ENCODE assay signal across 36 cellular contexts in the genomic region with DNA sequence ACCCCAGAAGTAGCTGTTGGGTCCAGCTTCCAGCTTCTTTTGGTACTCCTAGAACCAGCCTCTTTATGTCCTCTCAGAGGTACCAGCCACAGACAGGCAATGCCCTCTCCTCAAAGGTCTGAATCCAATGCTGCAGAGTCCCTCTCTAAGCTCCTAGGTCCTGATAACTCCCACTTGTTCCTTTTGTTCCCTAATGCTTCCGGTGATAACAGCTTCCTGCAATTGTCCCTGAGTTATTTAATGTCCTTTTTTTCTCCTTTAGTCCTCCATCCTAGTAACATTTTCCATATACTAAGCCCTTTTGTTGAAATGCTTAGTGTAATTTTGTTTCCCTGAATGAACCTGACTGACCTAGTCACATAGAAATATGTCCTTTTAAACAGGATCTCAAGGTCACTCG.
"Had no signal": no experiment of that assay in that cellular context is flagged by ENCODE, and none has a peak within 500 bp of the region (broad histone marks: within the 10 kb centered on the region; RNA-seq: fewer than 3 reads in every experiment).

No MANE protein-coding gene starts in this region.

- H3K9me3 ChIP-seq: adrenal gland, body of pancreas, gastroesophageal sphincter, neutrophil, upper lobe of left lung, vagina had no signal

- DNase-seq: activated CD4-positive, alpha-beta T cell treated with anti-CD3 and anti-CD28 coated beads, Interleukin-2, amount 10 ng/mL, durations not matched to agents 7 days and 5 days; activated CD4-positive, CD25-positive, alpha-beta regulatory T cell treated with anti-CD3 and anti-CD28 coated beads, Interleukin-2, amount 50 U/mL, for 72 hours; activated CD8-positive, alpha-beta memory T cell treated with anti-CD3 and anti-CD28 coated beads, Interleukin-2, amount 10 ng/mL, durations not matched to agents 7 days and 5 days; activated CD8-positive, alpha-beta T cell treated with anti-CD3 and anti-CD28 coated beads for 36 hours; activated effector memory CD4-positive, alpha-beta T cell treated with anti-CD3 and anti-CD28 coated beads, Interleukin-2, amount 50 U/mL, for 16 hours; activated naive CD4-positive, alpha-beta T cell treated with anti-CD3 and anti-CD28 coated beads for 36 hours; activated naive CD8-positive, alpha-beta T cell treated with anti-CD3 and anti-CD28 coated beads for 36 hours; activated T-cell treated with anti-CD3 and anti-CD28 coated beads, Interleukin-2, amount 50 U/mL, for 48 hours; adrenal gland; aorta; body of pancreas; dermis blood vessel endothelial cell; effector CD8-positive, alpha-beta T cell; left cardiac atrium; left ventricle myocardium superior; mammary epithelial cell; naive B cell; nephron progenitor cell; stimulated activated CD4-positive, alpha-beta T cell treated with anti-CD3 and anti-CD28 coated beads, Interleukin-1b, Interleukin-23, amount 100 ng/mL, for 48 hours; stimulated activated CD4-positive, alpha-beta T cell treated with anti-CD3 and anti-CD28 coated beads, Interleukin-4, amount 100 ng/mL, for 4 hours; stimulated activated CD8-positive, alpha-beta memory T cell treated with anti-CD3 and anti-CD28 coated beads, Interleukin-4, amount 100 ng/mL, for 48 hours; stimulated activated naive CD8-positive, alpha-beta T cell treated with anti-CD3 and anti-CD28 coated beads, Interleukin-15, amount 100 ng/mL, for 72 hours; substantia nigra; T-helper 17 cell; T1000; upper lobe of left lung had no signal

- H3K27me3 ChIP-seq: body of pancreas, gastroesophageal sphincter, hepatocyte, neutrophil, upper lobe of left lung, vagina had no signal

- H3K4me1 ChIP-seq: adrenal gland, body of pancreas, gastroesophageal sphincter, upper lobe of left lung, vagina had no signal

- H3K4me3 Mint-ChIP-seq: activated CD4-positive, alpha-beta T cell treated with anti-CD3 and anti-CD28 coated beads, Interleukin-2, amount 10 ng/mL, durations not matched to agents 7 days and 5 days; activated CD8-positive, alpha-beta memory T cell treated with anti-CD3 and anti-CD28 coated beads, Interleukin-2, amount 10 ng/mL, durations not matched to agents 7 days and 5 days; activated CD8-positive, alpha-beta T cell treated with anti-CD3 and anti-CD28 coated beads for 36 hours; activated naive CD4-positive, alpha-beta T cell treated with anti-CD3 and anti-CD28 coated beads for 36 hours; activated naive CD8-positive, alpha-beta T cell treated with anti-CD3 and anti-CD28 coated beads for 36 hours; mesothelial cell of epicardium; naive B cell; nephron progenitor cell; stimulated activated memory B cell treated with anti-CD40 and anti-IgM and Interleukin-4, amounts not matched to agents 10 μg/mL and 1 μg/mL and 100 μg/mL, for 72 hours; stimulated activated naive CD8-positive, alpha-beta T cell treated with anti-CD3 and anti-CD28 coated beads, Interleukin-15, amount 100 ng/mL, for 72 hours; T-helper 17 cell had no signal

- ATAC-seq: activated CD8-positive, alpha-beta memory T cell treated with anti-CD3 and anti-CD28 coated beads, Interleukin-2, amount 10 ng/mL, durations not matched to agents 7 days and 5 days; activated CD8-positive, alpha-beta T cell treated with anti-CD3 and anti-CD28 coated beads for 36 hours; body of pancreas; gastroesophageal sphincter; left cardiac atrium; left ventricle myocardium superior; sciatic nerve; stimulated activated memory B cell treated with anti-CD40 and anti-IgM and Interleukin-4, amounts not matched to agents 10 μg/mL and 1 μg/mL and 100 μg/mL, for 72 hours; stimulated activated naive CD8-positive, alpha-beta T cell treated with anti-CD3 and anti-CD28 coated beads, Interleukin-15, amount 100 ng/mL, for 72 hours; T-helper 17 cell had no signal

- H3K4me2 ChIP-seq: hepatocyte had no signal

- H2AFZ ChIP-seq: hepatocyte had no signal

- H3K79me2 ChIP-seq: hepatocyte had no signal

- H3K4me3 ChIP-seq: adrenal gland, body of pancreas, gastroesophageal sphincter, hepatocyte, skin epidermis, upper lobe of left lung, vagina had no signal

- H3K9me3 Mint-ChIP-seq: activated CD8-positive, alpha-beta T cell treated with anti-CD3 and anti-CD28 coated beads for 36 hours; activated naive CD4-positive, alpha-beta T cell treated with anti-CD3 and anti-CD28 coated beads for 36 hours; activated naive CD8-positive, alpha-beta T cell treated with anti-CD3 and anti-CD28 coated beads for 36 hours; stimulated activated naive CD8-positive, alpha-beta T cell treated with anti-CD3 and anti-CD28 coated beads, Interleukin-15, amount 100 ng/mL, for 72 hours had no signal

- H3K36me3 ChIP-seq: adrenal gland, gastroesophageal sphincter, neutrophil, upper lobe of left lung, vagina had no signal

- H3K27ac Mint-ChIP-seq: activated CD4-positive, alpha-beta T cell treated with anti-CD3 and anti-CD28 coated beads, Interleukin-2, amount 10 ng/mL, durations not matched to agents 7 days and 5 days; activated CD8-positive, alpha-beta memory T cell treated with anti-CD3 and anti-CD28 coated beads, Interleukin-2, amount 10 ng/mL, durations not matched to agents 7 days and 5 days; activated CD8-positive, alpha-beta T cell treated with anti-CD3 and anti-CD28 coated beads for 36 hours; activated naive CD4-positive, alpha-beta T cell treated with anti-CD3 and anti-CD28 coated beads for 36 hours; activated naive CD8-positive, alpha-beta T cell treated with anti-CD3 and anti-CD28 coated beads for 36 hours; mesothelial cell of epicardium; naive B cell; nephron progenitor cell; stimulated activated memory B cell treated with anti-CD40 and anti-IgM and Interleukin-4, amounts not matched to agents 10 μg/mL and 1 μg/mL and 100 μg/mL, for 72 hours; stimulated activated naive CD8-positive, alpha-beta T cell treated with anti-CD3 and anti-CD28 coated beads, Interleukin-15, amount 100 ng/mL, for 72 hours; T-helper 17 cell had no signal

- H3K36me3 Mint-ChIP-seq: activated CD8-positive, alpha-beta memory T cell treated with anti-CD3 and anti-CD28 coated beads, Interleukin-2, amount 10 ng/mL, durations not matched to agents 7 days and 5 days; activated naive CD8-positive, alpha-beta T cell treated with anti-CD3 and anti-CD28 coated beads for 36 hours; mesothelial cell of epicardium; naive B cell; stimulated activated memory B cell treated with anti-CD40 and anti-IgM and Interleukin-4, amounts not matched to agents 10 μg/mL and 1 μg/mL and 100 μg/mL, for 72 hours had no signal

- H3K27me3 Mint-ChIP-seq: activated CD4-positive, alpha-beta T cell treated with anti-CD3 and anti-CD28 coated beads, Interleukin-2, amount 10 ng/mL, durations not matched to agents 7 days and 5 days; activated CD8-positive, alpha-beta memory T cell treated with anti-CD3 and anti-CD28 coated beads, Interleukin-2, amount 10 ng/mL, durations not matched to agents 7 days and 5 days; T-helper 17 cell had no signal

- FAIRE-seq: colon, keratinocyte had no signal

- H3K4me1 Mint-ChIP-seq: activated CD4-positive, alpha-beta T cell treated with anti-CD3 and anti-CD28 coated beads, Interleukin-2, amount 10 ng/mL, durations not matched to agents 7 days and 5 days; activated CD8-positive, alpha-beta memory T cell treated with anti-CD3 and anti-CD28 coated beads, Interleukin-2, amount 10 ng/mL, durations not matched to agents 7 days and 5 days; activated naive CD8-positive, alpha-beta T cell treated with anti-CD3 and anti-CD28 coated beads for 36 hours; mesothelial cell of epicardium; naive B cell; nephron progenitor cell; stimulated activated memory B cell treated with anti-CD40 and anti-IgM and Interleukin-4, amounts not matched to agents 10 μg/mL and 1 μg/mL and 100 μg/mL, for 72 hours; stimulated activated naive CD8-positive, alpha-beta T cell treated with anti-CD3 and anti-CD28 coated beads, Interleukin-15, amount 100 ng/mL, for 72 hours; T-helper 17 cell had no signal

- H3K27ac ChIP-seq: adrenal gland, body of pancreas, gastroesophageal sphincter, hepatocyte, neutrophil, skin epidermis, upper lobe of left lung, vagina had no signal
